10 cellular contexts compared by ENCODE assay signal in the genomic region with DNA sequence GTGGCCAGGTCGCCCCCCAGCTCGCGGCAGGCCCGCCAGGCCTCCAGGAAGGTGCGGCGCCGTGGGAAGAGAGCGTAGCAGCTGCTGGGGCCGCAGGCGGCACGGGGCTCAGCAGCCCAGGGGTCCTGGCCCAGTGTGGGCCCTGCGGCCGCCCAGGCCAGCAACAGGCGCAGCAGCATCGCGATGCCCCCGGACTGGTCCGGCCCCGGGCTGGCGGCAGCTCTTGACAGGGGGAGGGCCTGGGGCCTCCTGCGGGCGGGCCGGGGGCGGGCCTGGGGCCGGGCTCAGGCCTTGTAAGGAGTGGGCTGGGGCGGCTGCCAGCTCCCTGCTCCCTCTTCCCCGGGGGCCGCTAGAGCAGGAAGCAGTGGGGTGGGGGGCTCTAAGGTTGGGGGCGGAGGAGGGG. TPM values are rescaled to one million over a fixed set of nuclear protein-coding genes. Genes with fewer than 3 reads are reported as not detected.
A peak's percentile ranks its signal among the peaks of the same experiment; 100 is the strongest.
DNase-seq lines count a peak whose midpoint lies in the region; ATAC-seq and TF ChIP-seq lines count a peak whose summit lies in the region.
"Had no signal": no experiment of that assay in that cellular context is flagged by ENCODE, and none has a peak within 500 bp of the region (broad histone marks: within the 10 kb centered on the region; RNA-seq: fewer than 3 reads in every experiment).

A gene with protein sequence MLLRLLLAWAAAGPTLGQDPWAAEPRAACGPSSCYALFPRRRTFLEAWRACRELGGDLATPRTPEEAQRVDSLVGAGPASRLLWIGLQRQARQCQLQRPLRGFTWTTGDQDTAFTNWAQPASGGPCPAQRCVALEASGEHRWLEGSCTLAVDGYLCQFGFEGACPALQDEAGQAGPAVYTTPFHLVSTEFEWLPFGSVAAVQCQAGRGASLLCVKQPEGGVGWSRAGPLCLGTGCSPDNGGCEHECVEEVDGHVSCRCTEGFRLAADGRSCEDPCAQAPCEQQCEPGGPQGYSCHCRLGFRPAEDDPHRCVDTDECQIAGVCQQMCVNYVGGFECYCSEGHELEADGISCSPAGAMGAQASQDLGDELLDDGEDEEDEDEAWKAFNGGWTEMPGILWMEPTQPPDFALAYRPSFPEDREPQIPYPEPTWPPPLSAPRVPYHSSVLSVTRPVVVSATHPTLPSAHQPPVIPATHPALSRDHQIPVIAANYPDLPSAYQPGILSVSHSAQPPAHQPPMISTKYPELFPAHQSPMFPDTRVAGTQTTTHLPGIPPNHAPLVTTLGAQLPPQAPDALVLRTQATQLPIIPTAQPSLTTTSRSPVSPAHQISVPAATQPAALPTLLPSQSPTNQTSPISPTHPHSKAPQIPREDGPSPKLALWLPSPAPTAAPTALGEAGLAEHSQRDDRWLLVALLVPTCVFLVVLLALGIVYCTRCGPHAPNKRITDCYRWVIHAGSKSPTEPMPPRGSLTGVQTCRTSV (minus strand): TSS at position 196 of the 403 bp plus-strand sequence. CDS start 17 bp downstream, at position 179.

- no peak for DNase-seq in activated CD4-positive, alpha-beta T cell treated with anti-CD3 and anti-CD28 coated beads, Interleukin-2, amount 10 ng/mL, durations not matched to agents 24 days and 14 days
- DNase-seq in activated CD4-positive, alpha-beta T cell treated with anti-CD3 and anti-CD28 coated beads, Interleukin-2, amount 50 U/mL, for 4 hours, result no peak
- no peak for DNase-seq in central memory CD8-positive, alpha-beta T cell (ENCODE audit: low spot score in 2 of 2)
- no peak for DNase-seq in lower lobe of right lung
- peak; percentile 43 for DNase-seq in transverse colon
- DNase-seq in NCI-H774 (lab: John Stamatoyannopoulos, UW), result no peak
- DNase-seq in ecto neural progenitor cell (ENCODE audit: low spot score), result no peak
- DNase-seq: GDM1 had no signal

- H3K27ac ChIP-seq in lower lobe of right lung, result peak within 1 kb of the TSS; percentile 65
- peak within 1 kb of the TSS; percentile 79 to 95 (median 88) for H3K27ac ChIP-seq in transverse colon
- H3K27ac ChIP-seq: neutrophil had no signal

- H3K36me3 ChIP-seq in lower lobe of right lung (no peaks in the 10 kb centered on the region), transverse colon (no peaks in the 10 kb centered on the region)
- H3K36me3 ChIP-seq: neutrophil had no signal

- H3K9me3 Mint-ChIP-seq in activated CD4-positive, alpha-beta T cell treated with anti-CD3 and anti-CD28 coated beads, Interleukin-2, amount 10 ng/mL, durations not matched to agents 24 days and 14 days, result no peaks in the 10 kb centered on the region
- no peaks in the 10 kb centered on the region for H3K9me3 Mint-ChIP-seq in central memory CD8-positive, alpha-beta T cell

- H3K4me1 ChIP-seq in lower lobe of right lung (peaks cover 44% of the 10 kb centered on the region), transverse colon (peaks cover 16 to 43% (median 29%) of the 10 kb centered on the region in 4 donors)

- ATAC-seq in central memory CD8-positive, alpha-beta T cell (replicated peaks; ENCODE audit: extremely low read depth, poor library complexity, severe bottlenecking), result no peak
- ATAC-seq in lower lobe of right lung (no peak), HG03432 (IDR thresholded peaks at IDR 0.05; ENCODE audit: unreplicated experiment) (no peak)

- peaks cover 39% of the 10 kb centered on the region for H3K4me1 Mint-ChIP-seq in activated CD4-positive, alpha-beta T cell treated with anti-CD3 and anti-CD28 coated beads, Interleukin-2, amount 10 ng/mL, durations not matched to agents 24 days and 14 days
- peaks cover 44% of the 10 kb centered on the region for H3K4me1 Mint-ChIP-seq in central memory CD8-positive, alpha-beta T cell

- no peaks in the 10 kb centered on the region for H3K36me3 Mint-ChIP-seq in activated CD4-positive, alpha-beta T cell treated with anti-CD3 and anti-CD28 coated beads, Interleukin-2, amount 10 ng/mL, durations not matched to agents 24 days and 14 days (ENCODE audit: low read depth)
- peaks cover 17% of the 10 kb centered on the region for H3K36me3 Mint-ChIP-seq in central memory CD8-positive, alpha-beta T cell (ENCODE audit: insufficient read depth)

- peaks cover 3% of the 10 kb centered on the region for H3K27me3 Mint-ChIP-seq in activated CD4-positive, alpha-beta T cell treated with anti-CD3 and anti-CD28 coated beads, Interleukin-2, amount 10 ng/mL, durations not matched to agents 24 days and 14 days
- no peaks in the 10 kb centered on the region for H3K27me3 Mint-ChIP-seq in central memory CD8-positive, alpha-beta T cell

- intact Hi-C loops in activated CD4-positive, alpha-beta T cell treated with anti-CD3 and anti-CD28 coated beads, Interleukin-2, amount 10 ng/mL, durations not matched to agents 24 days and 14 days (cut with micrococcal nuclease), result no loop called here
- intact Hi-C loops in lower lobe of right lung (cut with DNase I), result no loop called here
- intact Hi-C loops in transverse colon (cut with DNase I; ENCODE audit: low total_unique reads), result no loop called here

- no peak for TF ChIP-seq POLR2A in transverse colon (IDR thresholded peaks at IDR 0.05)

- H3K4me3 ChIP-seq in lower lobe of right lung (peak within 1 kb of the TSS; percentile 59), transverse colon (peak within 1 kb of the TSS; percentile 25 to 44 (median 40))

- no peak for TF ChIP-seq CTCF in lower lobe of right lung (IDR thresholded peaks at IDR 0.05)
- TF ChIP-seq CTCF in transverse colon (IDR thresholded peaks at IDR 0.05), result no peak

- H3K27me3 ChIP-seq in lower lobe of right lung (ENCODE audit: low read depth) (peaks cover 5% of the 10 kb centered on the region), transverse colon (no peaks in the 10 kb centered on the region)

- in situ Hi-C loops in transverse colon (cut with MboI; ENCODE audit: low pct_ligation_motif_present in 1 of 4, low pct_unique_long_range_greater_than_20kb in 1 of 4, low sequenced_read_pairs in 3 of 4), result no loop called here

- H3K27ac Mint-ChIP-seq in activated CD4-positive, alpha-beta T cell treated with anti-CD3 and anti-CD28 coated beads, Interleukin-2, amount 10 ng/mL, durations not matched to agents 24 days and 14 days, result peak within 1 kb of the TSS; percentile 63
- peak within 1 kb of the TSS; percentile 85 for H3K27ac Mint-ChIP-seq in central memory CD8-positive, alpha-beta T cell (ENCODE audit: low read depth)

- TF ChIP-seq EP300 in transverse colon (IDR thresholded peaks at IDR 0.05; ENCODE audit: low read depth), result no peak

- H3K9me3 ChIP-seq in lower lobe of right lung (no peaks in the 10 kb centered on the region), transverse colon (no peaks in the 10 kb centered on the region)
- H3K9me3 ChIP-seq: neutrophil had no signal

- peak within 1 kb of the TSS; percentile 41 for H3K4me3 Mint-ChIP-seq in activated CD4-positive, alpha-beta T cell treated with anti-CD3 and anti-CD28 coated beads, Interleukin-2, amount 10 ng/mL, durations not matched to agents 24 days and 14 days
- H3K4me3 Mint-ChIP-seq in central memory CD8-positive, alpha-beta T cell, result peak within 1 kb of the TSS; percentile 79

- 49% methylated on average over 21 of the region's 29 CpGs; no CpG with 5 or more reads in 1 of the 2 donors for WGBS in transverse colon (ENCODE audit: low coverage in 1 of 2), 2 donors

RNA-seq across cellular contexts. Expression of the gene that starts here (rescaled TPM):
- total RNA-seq in activated CD4-positive, alpha-beta T cell treated with anti-CD3 and anti-CD28 coated beads, Interleukin-2, amount 10 ng/mL, durations not matched to agents 24 days and 14 days, result not detected in 2 replicates
- total RNA-seq in lower lobe of right lung (28.7 TPM), transverse colon (10 to 100 TPM in 1 of 4 donors, 1 to 10 TPM in 3; 2.6 to 36.2 (median 6.5) TPM)
